ENCODE assay signal across 1 cellular context in the genomic region with DNA sequence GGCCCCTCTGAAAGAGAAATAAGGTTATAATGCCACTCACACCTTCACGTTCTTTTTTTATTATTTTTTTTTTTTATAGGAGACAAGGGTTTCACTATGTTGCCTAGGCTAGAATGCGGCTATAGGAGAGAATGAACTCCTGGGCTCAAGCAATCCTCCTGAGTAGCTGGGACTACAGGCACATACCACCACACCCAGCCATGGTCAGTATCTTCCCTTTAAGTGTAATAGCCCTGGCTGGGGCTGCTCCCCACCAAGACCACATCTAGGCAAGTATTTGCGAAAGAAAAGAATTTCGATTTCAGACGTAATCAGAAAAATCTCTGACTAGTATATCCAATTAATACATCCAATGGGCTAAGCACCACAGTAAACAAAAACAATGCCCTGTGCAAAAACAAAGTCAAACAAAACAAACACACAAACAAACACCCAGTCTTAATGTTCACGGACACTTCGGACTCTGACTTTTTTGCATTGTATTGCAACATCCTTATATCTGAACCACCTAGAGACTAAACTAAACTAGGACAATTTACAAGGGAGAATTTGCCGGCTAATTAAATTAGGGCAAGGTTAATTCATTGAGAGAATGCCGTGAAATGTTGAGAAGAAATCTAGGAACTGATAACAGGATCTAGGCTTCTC.
TF ChIP-seq lines count a peak whose summit lies in the region.

No MANE protein-coding gene starts in this region.

TF ChIP-seq in GM12878, 131 proteins besides CTCF, POLR2A, EP300 and RAD21:
- TF ChIP-seq, protein P1, sequence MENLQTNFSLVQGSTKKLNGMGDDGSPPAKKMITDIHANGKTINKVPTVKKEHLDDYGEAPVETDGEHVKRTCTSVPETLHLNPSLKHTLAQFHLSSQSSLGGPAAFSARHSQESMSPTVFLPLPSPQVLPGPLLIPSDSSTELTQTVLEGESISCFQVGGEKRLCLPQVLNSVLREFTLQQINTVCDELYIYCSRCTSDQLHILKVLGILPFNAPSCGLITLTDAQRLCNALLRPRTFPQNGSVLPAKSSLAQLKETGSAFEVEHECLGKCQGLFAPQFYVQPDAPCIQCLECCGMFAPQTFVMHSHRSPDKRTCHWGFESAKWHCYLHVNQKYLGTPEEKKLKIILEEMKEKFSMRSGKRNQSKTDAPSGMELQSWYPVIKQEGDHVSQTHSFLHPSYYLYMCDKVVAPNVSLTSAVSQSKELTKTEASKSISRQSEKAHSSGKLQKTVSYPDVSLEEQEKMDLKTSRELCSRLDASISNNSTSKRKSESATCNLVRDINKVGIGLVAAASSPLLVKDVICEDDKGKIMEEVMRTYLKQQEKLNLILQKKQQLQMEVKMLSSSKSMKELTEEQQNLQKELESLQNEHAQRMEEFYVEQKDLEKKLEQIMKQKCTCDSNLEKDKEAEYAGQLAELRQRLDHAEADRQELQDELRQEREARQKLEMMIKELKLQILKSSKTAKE (IDR thresholded peaks at IDR 0.05; ENCODE audit: low read depth, poor library complexity, severe bottlenecking): no peak
- TF ChIP-seq SMAD5 (IDR thresholded peaks at IDR 0.05; ENCODE audit: low read depth): no peak
- TF ChIP-seq BCLAF1 (IDR thresholded peaks at IDR 0.05): no peak
- TF ChIP-seq ZBED1 (IDR thresholded peaks at IDR 0.05; ENCODE audit: borderline replicate concordance): no peak
- TF ChIP-seq, protein P2, sequence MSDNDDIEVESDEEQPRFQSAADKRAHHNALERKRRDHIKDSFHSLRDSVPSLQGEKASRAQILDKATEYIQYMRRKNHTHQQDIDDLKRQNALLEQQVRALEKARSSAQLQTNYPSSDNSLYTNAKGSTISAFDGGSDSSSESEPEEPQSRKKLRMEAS (IDR thresholded peaks at IDR 0.05; ENCODE audit: low read depth, low read length): no peak
- TF ChIP-seq POU2F2 (IDR thresholded peaks at IDR 0.05; ENCODE audit: borderline replicate concordance, low read depth, low read length): no peak
- TF ChIP-seq CREM (IDR thresholded peaks at IDR 0.05; ENCODE audit: low read depth): no peak
- TF ChIP-seq PKNOX1 (IDR thresholded peaks at IDR 0.05): no peak
- TF ChIP-seq EGR1 (IDR thresholded peaks at IDR 0.05; ENCODE audit: borderline replicate concordance in 1 of 2, low read depth in 2 of 2, low read length in 2 of 2): no peak
- TF ChIP-seq WRNIP1 (IDR thresholded peaks at IDR 0.05; ENCODE audit: borderline replicate concordance, low read depth, low read length): no peak
- no peak for TF ChIP-seq MEF2A (IDR thresholded peaks at IDR 0.05; ENCODE audit: insufficient read depth, low read depth, low read length)
- no peak for TF ChIP-seq CEBPZ (IDR thresholded peaks at IDR 0.05; ENCODE audit: low read depth, low read length)
- no peak for TF ChIP-seq NFXL1 (IDR thresholded peaks at IDR 0.05; ENCODE audit: borderline replicate concordance)
- TF ChIP-seq SMARCA5 (IDR thresholded peaks at IDR 0.05): no peak
- TF ChIP-seq MEF2B (IDR thresholded peaks at IDR 0.05; ENCODE audit: partially characterized antibody, poor library complexity, severe bottlenecking): no peak
- no peak for TF ChIP-seq SREBF1 (IDR thresholded peaks at IDR 0.05; ENCODE audit: low read length)
- no peak for TF ChIP-seq USF2 (IDR thresholded peaks at IDR 0.05; ENCODE audit: borderline replicate concordance, low read depth, low read length)
- TF ChIP-seq TCF3 (IDR thresholded peaks at IDR 0.05; ENCODE audit: borderline replicate concordance, insufficient read depth, low read depth, low read length): no peak
- no peak for TF ChIP-seq NKRF (conservative IDR thresholded peaks at IDR 0.05)
